9 cellular contexts compared by ENCODE assay signal in genomic region chr3:51024765-51025681, GRCh38.
A peak's percentile ranks its signal among the peaks of the same experiment; 100 is the strongest.
DNase-seq lines count a peak whose midpoint lies in the region; ATAC-seq and TF ChIP-seq lines count a peak whose summit lies in the region.
"Had no signal": no experiment of that assay in that cellular context is flagged by ENCODE, and none has a peak within 500 bp of the region (broad histone marks: within the 10 kb centered on the region; RNA-seq: fewer than 3 reads in every experiment).

No MANE protein-coding gene starts in this region.

- H3K79me1 ChIP-seq in trophoblast cell (ENCODE audit: low read length) = no peaks in the 10 kb centered on the region

- ATAC-seq in GM18909 (IDR thresholded peaks at IDR 0.05; ENCODE audit: poor library complexity, unreplicated experiment) (peak; percentile 50), psoas muscle (peak in 3 of 4 donors; percentile 34 to 47 (median 43)), HG02970 (IDR thresholded peaks at IDR 0.05; ENCODE audit: low FRiP score, unreplicated experiment) (no peak), GM21423 (IDR thresholded peaks at IDR 0.05; ENCODE audit: unreplicated experiment) (no peak)

- no peaks in the 10 kb centered on the region for H3K27me3 ChIP-seq in psoas muscle (ENCODE audit: insufficient read depth in 3 of 3, low read length in 2 of 3)
- no peaks in the 10 kb centered on the region for H3K27me3 ChIP-seq in trophoblast cell (ENCODE audit: insufficient read depth, low read length)

- no peak overlapping the region for H3K9ac ChIP-seq in trophoblast cell (ENCODE audit: low read length)

- H4K8ac ChIP-seq in trophoblast cell (ENCODE audit: low read depth, low read length) = no peak overlapping the region

- H3K4me2 ChIP-seq in trophoblast cell (ENCODE audit: low read length) = no peak overlapping the region

- H3K9me3 ChIP-seq in psoas muscle = peaks cover 3% of the 10 kb centered on the region
- H3K9me3 ChIP-seq in trophoblast cell (ENCODE audit: insufficient read depth, low read depth, low read length) = peaks cover 2% of the 10 kb centered on the region

- no peak overlapping the region for H3K4ac ChIP-seq in trophoblast cell (ENCODE audit: low read depth, low read length)

- DNase-seq in RPMI8226 = peak; percentile 28
- DNase-seq in activated gamma-delta T cell treated with Interleukin-2 at 50 U/mL for 16 hours = peak; percentile 81
- peak in 1 of 2 donors; percentile 49 for DNase-seq in psoas muscle
- no peak for DNase-seq in trophoblast cell
- DNase-seq in NCI-H526 treated with DMSO at 0.1 percent for 48 hours (lab: John Stamatoyannopoulos, UW) = no peak

- H4K91ac ChIP-seq in trophoblast cell (ENCODE audit: low read depth, low read length) = no peak overlapping the region

- no peaks in the 10 kb centered on the region for H3K79me2 ChIP-seq in trophoblast cell (ENCODE audit: control insufficient read depth, insufficient read depth, low read length, poor library complexity)

- H2BK120ac ChIP-seq in trophoblast cell (ENCODE audit: insufficient read depth, low read length, poor library complexity) = no peak overlapping the region

- no peak overlapping the region for H2AK5ac ChIP-seq in trophoblast cell (ENCODE audit: low read length)

- no peak overlapping the region for H3K14ac ChIP-seq in trophoblast cell (ENCODE audit: low read length)

- no peak overlapping the region for H2BK12ac ChIP-seq in trophoblast cell (ENCODE audit: low read length)

- WGBS in psoas muscle, 3 donors = 26 to 32% (median 27%) methylated on average over 10 of the region's 10 CpGs
- WGBS in trophoblast cell (ENCODE audit: extremely low coverage, insufficient coverage, insufficient read length) = no CpG with 5 or more reads among the region's 10 CpGs

- no peak overlapping the region for H2BK5ac ChIP-seq in trophoblast cell (ENCODE audit: low read depth, low read length, poor library complexity)

- H3K18ac ChIP-seq in trophoblast cell (ENCODE audit: low read length) = no peak overlapping the region

- no peaks in the 10 kb centered on the region for H3K36me3 ChIP-seq in psoas muscle (ENCODE audit: insufficient read depth in 1 of 2, low read depth in 1 of 2)
- no peaks in the 10 kb centered on the region for H3K36me3 ChIP-seq in trophoblast cell (ENCODE audit: control insufficient read depth in 1 of 2, insufficient read depth in 2 of 2, low read length in 2 of 2)

- H3K23ac ChIP-seq in trophoblast cell (ENCODE audit: low read length) = no peak overlapping the region

- H3K4me3 ChIP-seq in psoas muscle (no peak overlapping the region), trophoblast cell (ENCODE audit: low read depth, low read length) (no peak overlapping the region)
- H3K4me3 ChIP-seq: skin epidermis had no signal

- no peak overlapping the region for H2AFZ ChIP-seq in trophoblast cell (ENCODE audit: insufficient read depth, low read length, poor library complexity)

- TF ChIP-seq CTCF in psoas muscle (IDR thresholded peaks at IDR 0.05) = no peak

- no peaks in the 10 kb centered on the region for H3K4me1 ChIP-seq in psoas muscle
- peaks cover 3 to 4% of the 10 kb centered on the region in 2 experiments for H3K4me1 ChIP-seq in trophoblast cell (ENCODE audit: control insufficient read depth in 1 of 2, insufficient read depth in 2 of 2, low read length in 2 of 2)

- no peak overlapping the region for H4K12ac ChIP-seq in trophoblast cell (ENCODE audit: low read depth, low read length)

- H3K27ac ChIP-seq in psoas muscle (no peak overlapping the region), trophoblast cell (ENCODE audit: low read depth, low read length) (no peak overlapping the region)

- intact Hi-C loops in psoas muscle (cut with DNase I) = no loop called here

Comparison
In these comparisons a context has a peak if more than half of its experiments do, and no peak if none do; other contexts are left out.
1. ATAC-seq: peak in GM18909 (single experiment) and psoas muscle (3 of 4); none in HG02970 (single experiment) and GM21423 (single experiment).
2. DNase-seq: peak in RPMI8226 (single experiment) and activated gamma-delta T cell treated with Interleukin-2 at 50 U/mL for 16 hours (single experiment); none in trophoblast cell (0 of 2) and NCI-H526 treated with DMSO at 0.1 percent for 48 hours (single experiment).